Comparison of ENCODE assay signal across 10 cellular contexts in genomic region chr16:86604436-86605220, GRCh38. TPM values are rescaled to one million over a fixed set of nuclear protein-coding genes. Genes with fewer than 3 reads are reported as not detected.
DNase-seq lines count a peak whose midpoint lies in the region; ATAC-seq and TF ChIP-seq lines count a peak whose summit lies in the region.
"Had no signal": no experiment of that assay in that cellular context is flagged by ENCODE, and none has a peak within 500 bp of the region (broad histone marks: within the 10 kb centered on the region; RNA-seq: fewer than 3 reads in every experiment).

No MANE protein-coding gene starts in this region.

- H3K36me3 Mint-ChIP-seq in activated naive CD8-positive, alpha-beta T cell treated with anti-CD3 and anti-CD28 coated beads for 36 hours: no peaks in the 10 kb centered on the region

- peaks cover 3% of the 10 kb centered on the region for H3K9me3 Mint-ChIP-seq in activated naive CD8-positive, alpha-beta T cell treated with anti-CD3 and anti-CD28 coated beads for 36 hours

- no peak overlapping the region for H3K4me3 ChIP-seq in sigmoid colon
- H3K4me3 ChIP-seq: cardiac muscle cell had no signal

- ATAC-seq in GM18502 (IDR thresholded peaks at IDR 0.05; ENCODE audit: poor library complexity, unreplicated experiment): peak; percentile 58
- no peak for ATAC-seq in GM19324 (IDR thresholded peaks at IDR 0.05; ENCODE audit: low FRiP score, unreplicated experiment)

- TF ChIP-seq CTCF in sigmoid colon (IDR thresholded peaks at IDR 0.05): no peak

- H3K27ac ChIP-seq in sigmoid colon: no peak overlapping the region
- H3K27ac ChIP-seq: cardiac muscle cell had no signal

- peak overlapping the region; percentile 72 for H3K4me3 Mint-ChIP-seq in activated naive CD8-positive, alpha-beta T cell treated with anti-CD3 and anti-CD28 coated beads for 36 hours

- WGBS in sigmoid colon, 2 donors: 55 to 71% methylated on average over 17 of the region's 17 CpGs

- peak; percentile 47 for DNase-seq in OCI-M1 (lab: John Stamatoyannopoulos, UW)
- DNase-seq in activated naive CD8-positive, alpha-beta T cell treated with anti-CD3 and anti-CD28 coated beads for 36 hours: peak; percentile 38
- DNase-seq in stimulated activated CD4-positive, alpha-beta T cell treated with anti-CD3 and anti-CD28 coated beads, Interleukin-4, amount 100 ng/mL, for 1 hour: peak; percentile 31
- DNase-seq in sigmoid colon: no peak
- no peak for DNase-seq in SK-N-DZ (ENCODE audit: low spot score)
- DNase-seq in SIG-M5 treated with dmso at 0.1 percent for 504 hours (lab: John Stamatoyannopoulos, UW; ENCODE audit: unreplicated experiment): no peak
- DNase-seq: NCI-H1417 treated with DMSO at 0.1 percent for 48 hours had no signal

- intact Hi-C loops in sigmoid colon (cut with DNase I): no loop called here

- H3K9me3 ChIP-seq in sigmoid colon: peaks cover 0 to 3% (median 0%) of the 10 kb centered on the region in 4 donors

- H3K27ac Mint-ChIP-seq in activated naive CD8-positive, alpha-beta T cell treated with anti-CD3 and anti-CD28 coated beads for 36 hours: peak overlapping the region; percentile 57

- TF ChIP-seq POLR2A in sigmoid colon (IDR thresholded peaks at IDR 0.05): no peak

- TF ChIP-seq EP300 in sigmoid colon (IDR thresholded peaks at IDR 0.05): no peak

- H3K4me1 ChIP-seq in sigmoid colon: no peaks in the 10 kb centered on the region

- H3K27me3 ChIP-seq in sigmoid colon: peaks cover 0 to 72% (median 25%) of the 10 kb centered on the region in 3 donors
- H3K27me3 ChIP-seq: cardiac muscle cell had no signal

- peaks cover 5% of the 10 kb centered on the region for H3K4me1 Mint-ChIP-seq in activated naive CD8-positive, alpha-beta T cell treated with anti-CD3 and anti-CD28 coated beads for 36 hours

- peaks cover 35% of the 10 kb centered on the region for H3K27me3 Mint-ChIP-seq in activated naive CD8-positive, alpha-beta T cell treated with anti-CD3 and anti-CD28 coated beads for 36 hours

- no peaks in the 10 kb centered on the region for H3K36me3 ChIP-seq in sigmoid colon
- H3K36me3 ChIP-seq: cardiac muscle cell had no signal

RNA-seq across cellular contexts. Expression of gene FOXL1, which starts 26.3 kb away (rescaled TPM):
- total RNA-seq in activated naive CD8-positive, alpha-beta T cell treated with anti-CD3 and anti-CD28 coated beads for 36 hours: not detected
- total RNA-seq in sigmoid colon: under 1 TPM in 3 of 4 donors, not detected in 1; 0.14 to 0.36 (median 0.28) TPM
- 1 to 10 TPM in 1 of 3 donors, under 1 TPM in 2; 0.60 to 1.6 (median 0.80) TPM for polyA plus RNA-seq in sigmoid colon
- polyA plus RNA-seq in SK-N-DZ (2014; cell fraction: cytosol; rRNA removed): not detected in 2 replicates
- not detected in 2 replicates for polyA plus RNA-seq in SK-N-DZ (2014; cell fraction: nucleus; rRNA removed)

RNA-seq across cellular contexts. Expression of gene FOXC2, which starts 38.0 kb away (rescaled TPM):
- total RNA-seq in activated naive CD8-positive, alpha-beta T cell treated with anti-CD3 and anti-CD28 coated beads for 36 hours: not detected
- total RNA-seq in sigmoid colon: under 1 TPM; under 0.01 to 0.81 (median 0.39) TPM
- polyA plus RNA-seq in sigmoid colon: under 1 TPM in 2 of 3 donors, not detected in 1; 0.25 to 0.60 TPM
- not detected in 2 replicates for polyA plus RNA-seq in SK-N-DZ (2014; cell fraction: cytosol; rRNA removed)
- polyA plus RNA-seq in SK-N-DZ (2014; cell fraction: nucleus; rRNA removed): not detected in 2 replicates

RNA-seq across cellular contexts. Expression of gene MTHFSD, which starts 49.6 kb away (rescaled TPM):
- 10 to 100 TPM; 20.7 to 22.5 TPM for total RNA-seq in activated naive CD8-positive, alpha-beta T cell treated with anti-CD3 and anti-CD28 coated beads for 36 hours
- total RNA-seq in sigmoid colon: 10 to 100 TPM; 10.7 to 18.8 (median 11.9) TPM
- polyA plus RNA-seq in sigmoid colon: 10 to 100 TPM in 1 of 3 donors, 1 to 10 TPM in 2; 5.5 to 12.9 (median 6.6) TPM
- polyA plus RNA-seq in SK-N-DZ (2014; cell fraction: cytosol; rRNA removed): 14.9 and 18.5 TPM in 2 replicates
- polyA plus RNA-seq in SK-N-DZ (2014; cell fraction: nucleus; rRNA removed): 15.2 and 28.4 TPM in 2 replicates

Comparison
In these comparisons a context has a peak if more than half of its experiments do, and no peak if none do; other contexts are left out.
1. DNase-seq: peak in OCI-M1 (single experiment), activated naive CD8-positive, alpha-beta T cell treated with anti-CD3 and anti-CD28 coated beads for 36 hours (single experiment) and stimulated activated CD4-positive, alpha-beta T cell treated with anti-CD3 and anti-CD28 coated beads, Interleukin-4, amount 100 ng/mL, for 1 hour (single experiment); none in sigmoid colon (single experiment), SK-N-DZ (single experiment) and SIG-M5 treated with dmso at 0.1 percent for 504 hours (single experiment).